In the genomic region with DNA sequence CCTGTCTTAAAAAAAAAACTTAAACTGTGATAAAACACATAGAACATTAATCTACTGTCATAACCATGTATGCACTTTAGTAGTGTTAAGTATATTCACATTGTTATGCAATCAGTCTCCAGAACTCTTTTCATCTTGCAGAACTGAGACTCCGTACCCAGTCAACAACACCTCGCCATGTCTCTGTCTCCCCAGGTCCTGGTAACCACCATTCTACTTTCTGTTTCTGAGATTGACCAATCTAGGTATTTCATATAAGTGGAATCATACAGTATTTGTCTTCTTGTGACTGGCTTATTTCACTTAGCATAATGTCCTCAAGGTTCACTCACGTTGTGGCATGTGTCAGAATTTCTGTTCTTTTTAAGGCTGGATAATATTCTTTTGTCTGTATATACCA, we compare ENCODE assay signal across 23 cellular contexts.
DNase-seq lines count a peak whose midpoint lies in the region; ATAC-seq, FAIRE-seq and TF ChIP-seq lines count a peak whose summit lies in the region.
"Had no signal": no experiment of that assay in that cellular context is flagged by ENCODE, and none has a peak within 500 bp of the region (broad histone marks: within the 10 kb centered on the region; RNA-seq: fewer than 3 reads in every experiment).

No MANE protein-coding gene starts in this region.

- H3K4me2 ChIP-seq in GM12878 (ENCODE audit: control insufficient read depth, insufficient read depth) (no peak overlapping the region), MM.1S (ENCODE audit: low read depth, low read length) (no peak overlapping the region)
- H3K4me2 ChIP-seq: BLaER1 had no signal

- FAIRE-seq in GM12878 (lab: Jason Lieb, UNC), result no peak
- FAIRE-seq: A204.1, HepG2 had no signal

- H3K4me1 ChIP-seq in GM12878 (ENCODE audit: control insufficient read depth, insufficient read depth, low read length) (no peaks in the 10 kb centered on the region), MM.1S (ENCODE audit: low read length) (no peaks in the 10 kb centered on the region)
- H3K4me1 ChIP-seq: HAP-1, SJSA1 had no signal

- ATAC-seq in activated T-cell treated with anti-CD3 and anti-CD28 coated beads, Interleukin-2, amount 50 U/mL, for 72 hours (replicated peaks in 1 of 2), result peak; percentile 60 to 77
- ATAC-seq in HG03432 (IDR thresholded peaks at IDR 0.05; ENCODE audit: unreplicated experiment), result peak; percentile 41
- peak; percentile 70 for ATAC-seq in GM12878
- ATAC-seq: HepG2 had no signal

- RAD21 ChIA-PET in GM12878 (lab: Charles Lee; ENCODE audit: unreplicated experiment), result interaction anchor here (1.1 kb wide), 1 partner anchor 100 kb away, joined by 3 read pairs; no protein-coding TSS in a partner anchor

- no peak for TF ChIP-seq POLR2A in GM12878 (IDR thresholded peaks at IDR 0.05; ENCODE audit: low read depth, low read length)

- H3K79me2 ChIP-seq in GM12878 (ENCODE audit: control insufficient read depth, insufficient read depth, low read length) (no peaks in the 10 kb centered on the region), MM.1S (ENCODE audit: low read length) (no peaks in the 10 kb centered on the region)

- H3K4me1 Mint-ChIP-seq in activated T-cell treated with anti-CD3 and anti-CD28 coated beads, Interleukin-2, amount 50 U/mL, for 72 hours (ENCODE audit: low read depth), result no peaks in the 10 kb centered on the region

- H3K27me3 Mint-ChIP-seq in activated T-cell treated with anti-CD3 and anti-CD28 coated beads, Interleukin-2, amount 50 U/mL, for 72 hours (ENCODE audit: low read depth), result peaks cover 22% of the 10 kb centered on the region

- H3K4me3 ChIP-seq in GM12878 (no peak overlapping the region), MM.1S (ENCODE audit: low read length) (no peak overlapping the region)
- H3K4me3 ChIP-seq: BLaER1, HAP-1, SJSA1 had no signal

- H3K27ac ChIP-seq in GM12878 (ENCODE audit: control insufficient read depth, insufficient read depth) (no peak overlapping the region), MM.1S (ENCODE audit: low read length) (no peak overlapping the region)
- H3K27ac ChIP-seq: BLaER1, SJSA1 had no signal

- 17% methylated on average over 3 of the region's 3 CpGs for WGBS in GM12878 (ENCODE audit: insufficient coverage, insufficient replicate concordance, low lambda C conversion rate, missing lambda C conversion rate)

- SMC1A ChIA-PET in GM12878 (lab: Charles Lee; ENCODE audit: uncharacterized antibody, unreplicated experiment), result no interaction called here

- intact Hi-C loops in GM12878 (cut with micrococcal nuclease; ENCODE audit: unreplicated experiment), result no loop called here

- TF ChIP-seq EP300 in GM12878 (IDR thresholded peaks at IDR 0.05; ENCODE audit: borderline replicate concordance in 1 of 2, control insufficient read depth in 1 of 2, low read depth in 2 of 2, low read length in 2 of 2), result no peak

- TF ChIP-seq CTCF in GM12878 (IDR thresholded peaks at IDR 0.05 in 2 of 3, conservative IDR thresholded peaks at IDR 0.05 in 1 of 3; ENCODE audit: control insufficient read depth in 2 of 3, extremely low read depth in 1 of 3, insufficient read depth in 1 of 3, low read depth in 3 of 3, low read length in 3 of 3) (no peak), MM.1S (IDR thresholded peaks at IDR 0.05; ENCODE audit: low read length) (no peak)

- no peaks in the 10 kb centered on the region for H3K9me2 ChIP-seq in MM.1S (replicated peaks; ENCODE audit: insufficient read depth, low read length)

- no TSS peak for BruUV-seq in GM12878 (replicated peaks; lab: Mats Ljungman, UMichigan)

- H3K9me3 Mint-ChIP-seq in activated T-cell treated with anti-CD3 and anti-CD28 coated beads, Interleukin-2, amount 50 U/mL, for 72 hours, result no peaks in the 10 kb centered on the region
- H3K9me3 Mint-ChIP-seq: CD4-positive, CD25-positive, alpha-beta regulatory T cell had no signal

- H3K36me3 Mint-ChIP-seq in activated T-cell treated with anti-CD3 and anti-CD28 coated beads, Interleukin-2, amount 50 U/mL, for 72 hours (ENCODE audit: insufficient read depth in 2 of 2), result no peaks in the 10 kb centered on the region
- H3K36me3 Mint-ChIP-seq: CD4-positive, CD25-positive, alpha-beta regulatory T cell had no signal

- no peaks in the 10 kb centered on the region for H3K9me3 ChIP-seq in GM12878 (replicated peaks; ENCODE audit: control insufficient read depth, insufficient read depth, low read length)
- no peaks in the 10 kb centered on the region for H3K9me3 ChIP-seq in MM.1S (replicated peaks; ENCODE audit: insufficient read depth, low read length)
- H3K9me3 ChIP-seq: BLaER1, HAP-1 had no signal

- H3F3A ChIP-seq in MM.1S (ENCODE audit: insufficient read depth, low read length), result no peaks in the 10 kb centered on the region

- H3K9ac ChIP-seq in GM12878 (ENCODE audit: control insufficient read depth, insufficient read depth, low read length), result no peak overlapping the region
- no peak overlapping the region for H3K9ac ChIP-seq in MM.1S (ENCODE audit: low read length)
- H3K9ac ChIP-seq: BLaER1 had no signal

- peaks cover 2 to 10% of the 10 kb centered on the region in 2 experiments; a peak in 3 of 4 replicates for H3K27me3 ChIP-seq in GM12878 (replicated peaks in 1 of 2; ENCODE audit: control insufficient read depth in 2 of 2, insufficient read depth in 2 of 2, low read length in 1 of 2)
- no peaks in the 10 kb centered on the region for H3K27me3 ChIP-seq in MM.1S (replicated peaks; ENCODE audit: insufficient read depth, low read length)
- H3K27me3 ChIP-seq: BLaER1, SJSA1 had no signal

- in situ Hi-C loops in GM12878 (cut with MboI), result no loop called here

- no peak for TF ChIP-seq RAD21 in GM12878 (IDR thresholded peaks at IDR 0.05; ENCODE audit: insufficient read depth, low read depth, low read length)

- no peak overlapping the region for H3K27ac Mint-ChIP-seq in activated T-cell treated with anti-CD3 and anti-CD28 coated beads, Interleukin-2, amount 50 U/mL, for 72 hours
- H3K27ac Mint-ChIP-seq: CD4-positive, CD25-positive, alpha-beta regulatory T cell had no signal

- H2AFZ ChIP-seq in GM12878 (ENCODE audit: control insufficient read depth, low read depth, low read length) (no peak overlapping the region), MM.1S (ENCODE audit: low read length) (no peak overlapping the region)

- H3K36me3 ChIP-seq in GM12878 (ENCODE audit: control insufficient read depth in 2 of 2, insufficient read depth in 2 of 2, low read length in 1 of 2) (no peaks in the 10 kb centered on the region), MM.1S (replicated peaks; ENCODE audit: insufficient read depth, low read length) (no peaks in the 10 kb centered on the region)
- H3K36me3 ChIP-seq: BLaER1, HAP-1, SJSA1 had no signal

- POLR2A ChIA-PET in GM12878 (lab: Charles Lee), result no interaction called here

- no peak overlapping the region for H3K4me3 Mint-ChIP-seq in activated T-cell treated with anti-CD3 and anti-CD28 coated beads, Interleukin-2, amount 50 U/mL, for 72 hours
- H3K4me3 Mint-ChIP-seq: CD4-positive, CD25-positive, alpha-beta regulatory T cell had no signal

- no peak for DNase-seq in activated T-cell treated with anti-CD3 and anti-CD28 coated beads, Interleukin-2, amount 50 U/mL, for 72 hours
- DNase-seq in activated T-cell treated with anti-CD3 and anti-CD28 coated beads, Interleukin-2, amount 50 U/mL, for 1 hour, result no peak
- DNase-seq in GM12878 (ENCODE audit: low read depth, low spot score) (no peak), NCI-H748 treated with DMSO at 0.1 percent for 48 hours (lab: John Stamatoyannopoulos, UW) (no peak), germinal center (ENCODE audit: low spot score) (no peak), MM.1S (no peak)
- DNase-seq: CD4-positive, CD25-positive, alpha-beta regulatory T cell; DMS153; DND-41; GOT3; Karpas-422; NCI-H2029; NCI-H446; NCI-H524 treated with DMSO at 0.1 percent for 48 hours; NCI-H82; Right ventricle myocardium superior; RPMI8226 had no signal

- CTCF ChIA-PET in GM12878 (lab: Yijun Ruan, JAX), result no interaction called here

- H4K20me1 ChIP-seq in GM12878 (ENCODE audit: control insufficient read depth, insufficient read depth) (no peaks in the 10 kb centered on the region), MM.1S (ENCODE audit: insufficient read depth, low read length) (no peaks in the 10 kb centered on the region)
- H4K20me1 ChIP-seq: BLaER1 had no signal

TF ChIP-seq in GM12878, 131 proteins besides CTCF, POLR2A, EP300 and RAD21 (continues in another document):
- TF ChIP-seq NBN (IDR thresholded peaks at IDR 0.05) (no peak), EZH2 (IDR thresholded peaks at IDR 0.05; ENCODE audit: borderline replicate concordance, control insufficient read depth, low read depth, low read length) (no peak), RB1 (IDR thresholded peaks at IDR 0.05; ENCODE audit: borderline replicate concordance) (no peak), GATAD2B (conservative IDR thresholded peaks at IDR 0.05; ENCODE audit: low read depth) (no peak), MXI1 (IDR thresholded peaks at IDR 0.05; ENCODE audit: low read depth, low read length) (no peak), CEBPB (IDR thresholded peaks at IDR 0.05; ENCODE audit: borderline replicate concordance in 1 of 2, low read depth in 2 of 2, low read length in 2 of 2) (no peak), NKRF (conservative IDR thresholded peaks at IDR 0.05) (no peak), RFX5 (IDR thresholded peaks at IDR 0.05; ENCODE audit: low read depth, low read length) (no peak), ZNF622 (IDR thresholded peaks at IDR 0.05) (no peak)
